Comparison of ENCODE assay signal across 19 cellular contexts in the genomic region with DNA sequence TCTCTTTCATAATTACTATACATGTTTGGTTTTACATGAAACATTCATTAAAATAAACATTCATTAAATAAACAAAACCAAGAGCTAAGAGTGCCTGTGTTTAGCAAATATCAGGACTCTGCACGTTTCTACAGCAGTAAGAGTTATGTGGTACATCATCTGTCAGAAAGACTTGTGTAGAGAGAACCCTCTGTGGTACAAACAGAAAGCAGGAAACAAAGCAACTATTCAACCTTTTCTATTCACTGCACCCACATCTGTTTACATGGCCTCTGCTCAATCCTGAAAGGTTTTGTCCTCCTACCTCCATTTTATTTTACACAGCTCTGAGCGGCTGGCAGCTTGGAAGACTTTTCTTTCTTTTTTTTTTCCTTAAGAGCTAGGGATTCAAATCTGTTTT.
A peak's percentile ranks its signal among the peaks of the same experiment; 100 is the strongest.
DNase-seq lines count a peak whose midpoint lies in the region; ATAC-seq, FAIRE-seq and TF ChIP-seq lines count a peak whose summit lies in the region.
"Had no signal": no experiment of that assay in that cellular context is flagged by ENCODE, and none has a peak within 500 bp of the region (broad histone marks: within the 10 kb centered on the region; RNA-seq: fewer than 3 reads in every experiment).

No MANE protein-coding gene starts in this region.

- no peaks in the 10 kb centered on the region for H4K20me1 ChIP-seq in GM12878 (ENCODE audit: control insufficient read depth, insufficient read depth)
- no peaks in the 10 kb centered on the region for H4K20me1 ChIP-seq in osteoblast (ENCODE audit: insufficient read depth, low read length)

- TF ChIP-seq POLR2A in GM12878 (IDR thresholded peaks at IDR 0.05; ENCODE audit: low read depth, low read length) (no peak), esophagus muscularis mucosa (IDR thresholded peaks at IDR 0.05; ENCODE audit: low read depth) (no peak)

- peak; percentile 92 for ATAC-seq in GM12878
- ATAC-seq: esophagus mucosa, lower lobe of right lung, Panc1 had no signal

- no peak overlapping the region for H3K4me3 ChIP-seq in GM12878
- H3K4me3 ChIP-seq in osteoblast (ENCODE audit: insufficient read depth, low read length): no peak overlapping the region
- H3K4me3 ChIP-seq in esophagus muscularis mucosa: no peak overlapping the region
- H3K4me3 ChIP-seq: adrenal gland, lower lobe of right lung, skin epidermis had no signal

- H2AFZ ChIP-seq in GM12878 (ENCODE audit: control insufficient read depth, low read depth, low read length): no peak overlapping the region
- peak overlapping the region; percentile 69 for H2AFZ ChIP-seq in osteoblast (ENCODE audit: low read length)

- RAD21 ChIA-PET in GM12878 (lab: Charles Lee; ENCODE audit: unreplicated experiment): interaction anchor here (1.7 to 2.2 kb wide), 2 partner anchors 88 to 113 kb away, joined by 4 to 6 read pairs; no protein-coding TSS in a partner anchor

- H3K27ac ChIP-seq in GM12878 (ENCODE audit: control insufficient read depth, insufficient read depth) (no peak overlapping the region), osteoblast (ENCODE audit: low read depth, low read length) (no peak overlapping the region), esophagus muscularis mucosa (replicated peaks in 1 of 4) (no peak overlapping the region)
- H3K27ac ChIP-seq: 22Rv1, adrenal gland, lower lobe of right lung, skin epidermis had no signal

- TF ChIP-seq CTCF in GM12878 (IDR thresholded peaks at IDR 0.05 in 2 of 3, conservative IDR thresholded peaks at IDR 0.05 in 1 of 3; ENCODE audit: control insufficient read depth in 2 of 3, extremely low read depth in 1 of 3, insufficient read depth in 1 of 3, low read depth in 3 of 3, low read length in 3 of 3): no peak
- TF ChIP-seq CTCF in osteoblast (IDR thresholded peaks at IDR 0.05; ENCODE audit: extremely low read depth, low read depth, low read length): no peak
- no peak for TF ChIP-seq CTCF in esophagus muscularis mucosa (IDR thresholded peaks at IDR 0.05)

- no peaks in the 10 kb centered on the region for H3K9me3 ChIP-seq in GM12878 (replicated peaks; ENCODE audit: control insufficient read depth, insufficient read depth, low read length)
- no peaks in the 10 kb centered on the region for H3K9me3 ChIP-seq in osteoblast (ENCODE audit: low read depth, low read length)
- no peaks in the 10 kb centered on the region for H3K9me3 ChIP-seq in esophagus muscularis mucosa
- H3K9me3 ChIP-seq: adrenal gland, lower lobe of right lung had no signal

- H3K36me3 ChIP-seq in GM12878 (ENCODE audit: control insufficient read depth in 2 of 2, insufficient read depth in 2 of 2, low read length in 1 of 2) (no peaks in the 10 kb centered on the region), osteoblast (ENCODE audit: insufficient read depth, low read length) (no peaks in the 10 kb centered on the region), esophagus muscularis mucosa (no peaks in the 10 kb centered on the region)
- H3K36me3 ChIP-seq: adrenal gland, lower lobe of right lung had no signal

- H3K79me2 ChIP-seq in GM12878 (ENCODE audit: control insufficient read depth, insufficient read depth, low read length): no peaks in the 10 kb centered on the region
- H3K79me2 ChIP-seq in osteoblast (ENCODE audit: insufficient read depth, low read length): no peaks in the 10 kb centered on the region

- TF ChIP-seq RAD21 in GM12878 (IDR thresholded peaks at IDR 0.05; ENCODE audit: insufficient read depth, low read depth, low read length): no peak

- no peak for FAIRE-seq in GM12878 (lab: Jason Lieb, UNC)
- FAIRE-seq: G401.6 had no signal

- intact Hi-C loops in GM12878 (cut with micrococcal nuclease; ENCODE audit: unreplicated experiment): no loop called here
- intact Hi-C loops in posterior cingulate gyrus (cut with DNase I): no loop called here
- intact Hi-C loops in esophagus muscularis mucosa (cut with DNase I): no loop called here

- SMC1A ChIA-PET in GM12878 (lab: Charles Lee; ENCODE audit: uncharacterized antibody, unreplicated experiment): interaction anchor here (0.9 kb wide), 1 partner anchor 8 kb away, joined by 3 read pairs; no protein-coding TSS in a partner anchor

- DNase-seq in DMS 273 (lab: John Stamatoyannopoulos, UW; ENCODE audit: unreplicated experiment) (peak; percentile 22), DMS 273 treated with DMSO at 0.1 percent for 48 hours (lab: John Stamatoyannopoulos, UW) (no peak), NCI-H146 (lab: John Stamatoyannopoulos, UW) (peak; percentile 43), GM12878 (ENCODE audit: low read depth, low spot score) (no peak), osteoblast (ENCODE audit: insufficient read length, low spot score, missing footprints) (no peak), posterior cingulate gyrus (no peak), GM03348 (ENCODE audit: low spot score) (no peak), esophagus muscularis mucosa (ENCODE audit: extremely low spot score) (no peak)
- DNase-seq: activated CD4-positive, alpha-beta T cell treated with anti-CD3 and anti-CD28 coated beads for 1 hour; adrenal gland; Karpas-422; lower lobe of right lung; NCI-H2081; nucleus accumbens had no signal

- in situ Hi-C loops in GM12878 (cut with MboI): no loop called here

- TF ChIP-seq EP300 in GM12878 (IDR thresholded peaks at IDR 0.05; ENCODE audit: borderline replicate concordance in 1 of 2, control insufficient read depth in 1 of 2, low read depth in 2 of 2, low read length in 2 of 2) (no peak), esophagus muscularis mucosa (IDR thresholded peaks at IDR 0.05) (no peak)

- CTCF ChIA-PET in GM12878 (lab: Yijun Ruan, JAX): interaction anchor here (0.9 kb wide), 2 partner anchors 18 to 98 kb away, joined by 3 to 4 read pairs; no protein-coding TSS in a partner anchor

- WGBS in GM12878 (ENCODE audit: insufficient coverage, insufficient replicate concordance, low lambda C conversion rate, missing lambda C conversion rate): 5% methylated on average over 2 of the region's 2 CpGs
- WGBS in esophagus muscularis mucosa: 53% methylated on average over 2 of the region's 2 CpGs

- H3K4me1 ChIP-seq in GM12878 (ENCODE audit: control insufficient read depth, insufficient read depth, low read length) (no peaks in the 10 kb centered on the region), osteoblast (ENCODE audit: insufficient read depth, low read length) (no peaks in the 10 kb centered on the region), esophagus muscularis mucosa (peaks cover 0 to 6% (median 4%) of the 10 kb centered on the region in 4 donors)
- H3K4me1 ChIP-seq: adrenal gland, lower lobe of right lung had no signal

- BruUV-seq in GM12878 (replicated peaks; lab: Mats Ljungman, UMichigan): no TSS peak

- H3K9ac ChIP-seq in GM12878 (ENCODE audit: control insufficient read depth, insufficient read depth, low read length): no peak overlapping the region

- no peaks in the 10 kb centered on the region for H3K27me3 ChIP-seq in GM12878 (replicated peaks in 1 of 2; ENCODE audit: control insufficient read depth in 2 of 2, insufficient read depth in 2 of 2, low read length in 1 of 2)
- no peaks in the 10 kb centered on the region for H3K27me3 ChIP-seq in osteoblast (ENCODE audit: insufficient read depth, low read length)
- H3K27me3 ChIP-seq in esophagus muscularis mucosa: no peaks in the 10 kb centered on the region
- H3K27me3 ChIP-seq: adrenal gland had no signal

- H3K4me2 ChIP-seq in GM12878 (ENCODE audit: control insufficient read depth, insufficient read depth) (no peak overlapping the region), osteoblast (ENCODE audit: insufficient read depth, low read length) (no peak overlapping the region)

- POLR2A ChIA-PET in GM12878 (lab: Charles Lee): no interaction called here

TF ChIP-seq in GM12878, 131 proteins besides CTCF, POLR2A, EP300 and RAD21:
- TF ChIP-seq CEBPB (IDR thresholded peaks at IDR 0.05; ENCODE audit: borderline replicate concordance in 1 of 2, low read depth in 2 of 2, low read length in 2 of 2): no peak
- TF ChIP-seq BHLHE40 (IDR thresholded peaks at IDR 0.05; ENCODE audit: borderline replicate concordance in 1 of 2, low read depth in 2 of 2, low read length in 1 of 2): peak; percentile 56 to 60; a peak in 2 of 4 replicates

Comparison
In these comparisons a context has a peak if more than half of its experiments do, and no peak if none do; other contexts are left out.
1. DNase-seq: peak in DMS 273 (single experiment) and NCI-H146 (single experiment); none in DMS 273 treated with DMSO at 0.1 percent for 48 hours (single experiment), GM12878 (single experiment), osteoblast (single experiment), posterior cingulate gyrus (0 of 10), GM03348 (single experiment) and esophagus muscularis mucosa (single experiment).